ENCODE assay signal across 12 cellular contexts in the genomic region with DNA sequence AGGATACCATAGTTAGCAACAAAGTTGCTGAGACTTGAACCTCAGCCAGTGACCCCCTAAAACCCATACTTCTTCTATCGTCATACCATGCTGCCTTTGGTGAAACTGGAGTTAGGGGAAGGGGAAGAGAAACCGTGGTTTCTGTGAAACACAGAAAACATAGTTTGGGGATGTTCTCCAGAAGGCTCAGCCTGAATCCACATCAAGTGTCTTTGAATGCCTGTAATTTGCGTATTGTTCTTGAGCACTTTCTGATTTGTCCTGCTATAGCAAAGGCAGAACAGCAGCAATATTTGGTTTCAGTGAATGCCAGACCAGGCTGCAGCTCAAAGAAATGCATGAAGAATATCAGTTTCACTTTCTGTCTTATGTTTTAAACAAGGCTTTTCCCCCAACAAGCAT.
DNase-seq lines count a peak whose midpoint lies in the region; ATAC-seq, FAIRE-seq and TF ChIP-seq lines count a peak whose summit lies in the region.
"Had no signal": no experiment of that assay in that cellular context is flagged by ENCODE, and none has a peak within 500 bp of the region (broad histone marks: within the 10 kb centered on the region; RNA-seq: fewer than 3 reads in every experiment).

No MANE protein-coding gene starts in this region.

- H3K9me3 Mint-ChIP-seq in Caco-2 (ENCODE audit: unreplicated experiment), result peaks cover 14% of the 10 kb centered on the region
- H3K9me3 Mint-ChIP-seq: activated naive CD4-positive, alpha-beta T cell treated with anti-CD3 and anti-CD28 coated beads, Interleukin-2, amount 10 ng/mL, durations not matched to agents 7 days and 5 days had no signal

- peak; percentile 64 for ATAC-seq in GM18517 (IDR thresholded peaks at IDR 0.05; ENCODE audit: unreplicated experiment)
- ATAC-seq in GM21447 (IDR thresholded peaks at IDR 0.05; ENCODE audit: unreplicated experiment), result peak; percentile 76
- ATAC-seq in HG03139 (IDR thresholded peaks at IDR 0.05; ENCODE audit: unreplicated experiment), result peak; percentile 63
- peak; percentile 82 for ATAC-seq in GM12878
- ATAC-seq in HG03135 (IDR thresholded peaks at IDR 0.05; ENCODE audit: unreplicated experiment), result no peak

- RAD21 ChIA-PET in GM12878 (lab: Charles Lee; ENCODE audit: unreplicated experiment), result no interaction called here

- H3K27me3 Mint-ChIP-seq in Caco-2 (ENCODE audit: insufficient read depth, unreplicated experiment), result peaks cover 8% of the 10 kb centered on the region

- intact Hi-C loops in GM12878 (cut with micrococcal nuclease; ENCODE audit: unreplicated experiment), result no loop called here
- intact Hi-C loops in Caco-2 (cut with micrococcal nuclease; ENCODE audit: unreplicated experiment), result no loop called here

- peak overlapping the region; percentile 42 for H2AFZ ChIP-seq in GM12878 (ENCODE audit: control insufficient read depth, low read depth, low read length)

- no peak for TF ChIP-seq EP300 in GM12878 (IDR thresholded peaks at IDR 0.05; ENCODE audit: borderline replicate concordance in 1 of 2, control insufficient read depth in 1 of 2, low read depth in 2 of 2, low read length in 2 of 2)

- H3K27me3 ChIP-seq in GM12878 (replicated peaks in 1 of 2; ENCODE audit: control insufficient read depth in 2 of 2, insufficient read depth in 2 of 2, low read length in 1 of 2), result no peaks in the 10 kb centered on the region
- no peaks in the 10 kb centered on the region for H3K27me3 ChIP-seq in Caco-2 (replicated peaks; ENCODE audit: control insufficient read depth, insufficient read depth, low read length)

- peaks cover 6% of the 10 kb centered on the region; the same call in 1 of the 2 replicates for H3K4me1 ChIP-seq in GM12878 (ENCODE audit: control insufficient read depth, insufficient read depth, low read length)
- H3K4me1 ChIP-seq in Caco-2, result no peaks in the 10 kb centered on the region

- no peak overlapping the region for H3K27ac ChIP-seq in GM12878 (ENCODE audit: control insufficient read depth, insufficient read depth)

- no peak overlapping the region for H3K4me3 Mint-ChIP-seq in Caco-2 (ENCODE audit: unreplicated experiment)
- H3K4me3 Mint-ChIP-seq: activated naive CD4-positive, alpha-beta T cell treated with anti-CD3 and anti-CD28 coated beads, Interleukin-2, amount 10 ng/mL, durations not matched to agents 7 days and 5 days; CD14-positive monocyte had no signal

- TF ChIP-seq RAD21 in GM12878 (IDR thresholded peaks at IDR 0.05; ENCODE audit: insufficient read depth, low read depth, low read length), result no peak

- POLR2A ChIA-PET in GM12878 (lab: Charles Lee), result no interaction called here
- POLR2A ChIA-PET in Caco-2 (lab: Charles Lee), result no interaction called here

- no peaks in the 10 kb centered on the region for H4K20me1 ChIP-seq in GM12878 (ENCODE audit: control insufficient read depth, insufficient read depth)

- H3K4me1 Mint-ChIP-seq in Caco-2 (ENCODE audit: low read depth, unreplicated experiment), result peaks cover 12% of the 10 kb centered on the region
- H3K4me1 Mint-ChIP-seq: activated naive CD4-positive, alpha-beta T cell treated with anti-CD3 and anti-CD28 coated beads, Interleukin-2, amount 10 ng/mL, durations not matched to agents 7 days and 5 days; CD14-positive monocyte had no signal

- H3K9ac ChIP-seq in GM12878 (ENCODE audit: control insufficient read depth, insufficient read depth, low read length), result no peak overlapping the region

- SMC1A ChIA-PET in GM12878 (lab: Charles Lee; ENCODE audit: uncharacterized antibody, unreplicated experiment), result interaction anchor here (1.0 kb wide), 2 partner anchors 10 to 12 kb away, joined by 3 read pairs; no protein-coding TSS in a partner anchor

- H3K4me3 ChIP-seq in GM12878 (no peak overlapping the region), Caco-2 (ENCODE audit: low read depth, low read length) (no peak overlapping the region)

- H3K9me3 ChIP-seq in GM12878 (replicated peaks; ENCODE audit: control insufficient read depth, insufficient read depth, low read length) (no peaks in the 10 kb centered on the region), Caco-2 (0 out of 2 replicates have a peak, but pooled peaks cover 4% of the 10 kb centered on the region)

- H3K36me3 ChIP-seq in GM12878 (ENCODE audit: control insufficient read depth in 2 of 2, insufficient read depth in 2 of 2, low read length in 1 of 2) (no peaks in the 10 kb centered on the region), Caco-2 (ENCODE audit: control insufficient read depth, insufficient read depth, low read length) (no peaks in the 10 kb centered on the region)

- CTCF ChIA-PET in GM12878 (lab: Yijun Ruan, JAX) (no interaction called here), Caco-2 (lab: Charles Lee) (no interaction called here)

- DNase-seq in GM12878 (ENCODE audit: low read depth, low spot score) (peak; percentile 13), Caco-2 (no peak), NCI-H1694 treated with DMSO at 0.1 percent for 48 hours (lab: John Stamatoyannopoulos, UW) (no peak)
- no peak for DNase-seq in activated CD4-positive, alpha-beta T cell treated with anti-CD3 and anti-CD28 coated beads for 4 hours
- DNase-seq: activated naive CD4-positive, alpha-beta T cell treated with anti-CD3 and anti-CD28 coated beads, Interleukin-2, amount 10 ng/mL, durations not matched to agents 7 days and 5 days; NCI-H187 treated with DMSO at 0.1 percent for 48 hours; stimulated activated CD8-positive, alpha-beta memory T cell treated with anti-CD3 and anti-CD28 coated beads, Interleukin-4, amount 100 ng/mL, for 48 hours had no signal

- peak overlapping the region; percentile 66 for H3K4me2 ChIP-seq in GM12878 (ENCODE audit: control insufficient read depth, insufficient read depth)

- TF ChIP-seq POLR2A in GM12878 (IDR thresholded peaks at IDR 0.05; ENCODE audit: low read depth, low read length), result no peak

- H3K27ac Mint-ChIP-seq in Caco-2 (ENCODE audit: unreplicated experiment), result no peak overlapping the region
- H3K27ac Mint-ChIP-seq: activated naive CD4-positive, alpha-beta T cell treated with anti-CD3 and anti-CD28 coated beads, Interleukin-2, amount 10 ng/mL, durations not matched to agents 7 days and 5 days; CD14-positive monocyte had no signal

- 13% methylated on average over 3 of the region's 3 CpGs for WGBS in GM12878 (ENCODE audit: insufficient coverage, insufficient replicate concordance, low lambda C conversion rate, missing lambda C conversion rate)

- no TSS peak for BruUV-seq in GM12878 (replicated peaks; lab: Mats Ljungman, UMichigan)
- BruUV-seq in Caco-2 (replicated peaks; lab: Mats Ljungman, UMichigan), result no TSS peak

- no peaks in the 10 kb centered on the region for H3K36me3 Mint-ChIP-seq in Caco-2 (ENCODE audit: insufficient read depth, unreplicated experiment)
- H3K36me3 Mint-ChIP-seq: activated naive CD4-positive, alpha-beta T cell treated with anti-CD3 and anti-CD28 coated beads, Interleukin-2, amount 10 ng/mL, durations not matched to agents 7 days and 5 days; CD14-positive monocyte had no signal

- H3K79me2 ChIP-seq in GM12878 (ENCODE audit: control insufficient read depth, insufficient read depth, low read length), result no peaks in the 10 kb centered on the region

- in situ Hi-C loops in GM12878 (cut with MboI), result no loop called here

- TF ChIP-seq CTCF in GM12878 (IDR thresholded peaks at IDR 0.05 in 2 of 3, conservative IDR thresholded peaks at IDR 0.05 in 1 of 3; ENCODE audit: control insufficient read depth in 2 of 3, extremely low read depth in 1 of 3, insufficient read depth in 1 of 3, low read depth in 3 of 3, low read length in 3 of 3), result no peak
- no peak for TF ChIP-seq CTCF in Caco-2 (IDR thresholded peaks at IDR 0.05; ENCODE audit: insufficient read depth in 1 of 2, low read depth in 1 of 2, low read length in 1 of 2, severe bottlenecking in 1 of 2, unreplicated experiment in 1 of 2)

- FAIRE-seq in GM12878 (lab: Jason Lieb, UNC), result peak; percentile 78

TF ChIP-seq in GM12878, 131 proteins besides CTCF, POLR2A, EP300 and RAD21:
- TF ChIP-seq SPI1 (IDR thresholded peaks at IDR 0.05; ENCODE audit: borderline replicate concordance, insufficient read depth, low read depth, low read length) (peak; percentile 65; the same call in 1 of the 2 replicates), EED (IDR thresholded peaks at IDR 0.05; ENCODE audit: low read depth) (0 out of 2 replicates have a peak, but pooled peaks have one; percentile 17), SMAD1 (IDR thresholded peaks at IDR 0.05; ENCODE audit: low read depth, partially characterized antibody) (no peak), PAX5 (IDR thresholded peaks at IDR 0.05; ENCODE audit: borderline replicate concordance, low read depth, low read length) (peak; percentile 36; the same call in 1 of the 2 replicates)
TF ChIP-seq in GM12878: peak in this region for 3.
